ENCODE assay signal across 8 cellular contexts in the genomic region with DNA sequence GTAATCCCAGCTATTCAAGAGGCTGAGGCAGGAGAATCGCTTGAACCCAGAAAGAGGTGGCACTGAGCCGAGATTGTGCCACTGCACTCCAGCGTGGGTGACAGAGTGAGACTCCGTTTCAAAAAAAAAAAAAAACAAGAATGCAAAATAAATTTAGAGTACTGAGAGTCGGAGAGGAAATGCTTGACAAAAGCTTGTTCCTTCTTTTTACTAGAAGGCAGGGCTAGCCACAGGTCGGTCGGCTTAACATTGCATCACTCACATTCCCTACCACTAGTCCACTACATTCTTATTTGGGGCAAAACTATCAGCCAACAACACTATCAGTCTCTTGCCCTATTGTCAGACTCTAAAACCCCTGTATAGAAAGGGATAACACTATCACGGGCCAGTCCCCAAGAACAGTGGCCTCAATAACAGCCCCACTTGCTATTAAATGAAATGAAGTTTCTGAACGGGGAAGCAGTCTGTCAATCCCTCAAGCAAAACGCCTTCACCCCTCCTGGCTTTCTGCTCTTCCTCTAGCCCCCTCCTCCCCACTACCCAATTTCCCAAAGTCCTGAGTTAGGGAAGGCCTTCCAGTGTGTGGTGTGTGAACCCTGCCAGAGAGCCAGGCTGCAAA. TPM values are rescaled to one million over a fixed set of nuclear protein-coding genes. Genes with fewer than 3 reads are reported as not detected.
DNase-seq lines count a peak whose midpoint lies in the region; ATAC-seq, FAIRE-seq and TF ChIP-seq lines count a peak whose summit lies in the region.

No MANE protein-coding gene starts in this region.

- peaks cover 4% of the 10 kb centered on the region; the same call in 1 of the 2 replicates for H3K4me1 ChIP-seq in IMR-90 (ENCODE audit: control insufficient read depth, insufficient read depth, low read length)
- H3K4me1 ChIP-seq in iPS-18a (ENCODE audit: control insufficient read depth, low read depth, low read length), result peaks cover 17% of the 10 kb centered on the region

- peaks cover 12% of the 10 kb centered on the region; the same call in 1 of the 2 replicates for H4K20me1 ChIP-seq in IMR-90 (ENCODE audit: insufficient read depth, low read length)

- dilution Hi-C loops in IMR-90 (cut with HindIII; ENCODE audit: low sequenced_read_pairs, unreplicated experiment), result no loop called here

- CTCF ChIA-PET in IMR-90 (lab: Yijun Ruan, JAX), result interaction anchor here (0.6 to 2.0 kb wide), 4 partner anchors 13 to 142 kb away, joined by 4 to 8 read pairs (median 6); no protein-coding TSS in a partner anchor

- H3K9me3 ChIP-seq in IMR-90 (ENCODE audit: control insufficient read depth, insufficient read depth, low read length) (no peaks in the 10 kb centered on the region), iPS-18a (ENCODE audit: control insufficient read depth, low read depth, low read length) (no peaks in the 10 kb centered on the region)

- peak overlapping the region; percentile 87 for H2AFZ ChIP-seq in IMR-90 (replicated peaks; ENCODE audit: low read length, poor library complexity)

- peaks cover 4% of the 10 kb centered on the region for H3K36me3 Mint-ChIP-seq in activated naive CD8-positive, alpha-beta T cell treated with anti-CD3 and anti-CD28 coated beads, Interleukin-2, amount 10 ng/mL, durations not matched to agents 7 days and 5 days
- peaks cover 37% of the 10 kb centered on the region for H3K36me3 Mint-ChIP-seq in stimulated activated effector memory CD8-positive, alpha-beta T cell treated with anti-CD3 and anti-CD28 coated beads, Interleukin-12 subunit alpha, Interleukin-12 subunit beta, amount 100 ng/mL, for 72 hours

- H2AK9ac ChIP-seq in IMR-90 (replicated peaks; ENCODE audit: low read depth, low read length, poor library complexity), result peak overlapping the region; percentile 95

- H2BK5ac ChIP-seq in IMR-90 (ENCODE audit: low read depth, low read length, poor library complexity, severe bottlenecking), result peak overlapping the region; percentile 94

- H3K9me3 Mint-ChIP-seq in activated naive CD8-positive, alpha-beta T cell treated with anti-CD3 and anti-CD28 coated beads, Interleukin-2, amount 10 ng/mL, durations not matched to agents 7 days and 5 days, result no peaks in the 10 kb centered on the region
- H3K9me3 Mint-ChIP-seq in stimulated activated effector memory CD8-positive, alpha-beta T cell treated with anti-CD3 and anti-CD28 coated beads, Interleukin-12 subunit alpha, Interleukin-12 subunit beta, amount 100 ng/mL, for 72 hours, result no peaks in the 10 kb centered on the region

- H2AK5ac ChIP-seq in IMR-90 (ENCODE audit: low read depth, low read length), result peak overlapping the region; percentile 92

- H3K36me3 ChIP-seq in IMR-90 (ENCODE audit: control insufficient read depth, insufficient read depth, low read length) (peaks cover 8% of the 10 kb centered on the region), iPS-18a (ENCODE audit: control insufficient read depth, low read depth, low read length) (peaks cover 7% of the 10 kb centered on the region)

- peaks cover 27 to 51% of the 10 kb centered on the region in 2 experiments for H3K79me1 ChIP-seq in IMR-90 (ENCODE audit: low read depth in 1 of 2, low read length in 2 of 2)

- ATAC-seq in IMR-90 (ENCODE audit: low read depth), result no peak
- ATAC-seq in activated naive CD8-positive, alpha-beta T cell treated with anti-CD3 and anti-CD28 coated beads, Interleukin-2, amount 10 ng/mL, durations not matched to agents 7 days and 5 days (ENCODE audit: low read depth), result no peak
- ATAC-seq in stimulated activated effector memory CD8-positive, alpha-beta T cell treated with anti-CD3 and anti-CD28 coated beads, Interleukin-12 subunit alpha, Interleukin-12 subunit beta, amount 100 ng/mL, for 72 hours, result no peak

- FAIRE-seq in RCC 7860 (lab: Jason Lieb, UNC), result no peak

- H3K27ac ChIP-seq in IMR-90 (ENCODE audit: insufficient read depth, low read length), result peak overlapping the region; percentile 95
- H3K27ac ChIP-seq in iPS-18a (ENCODE audit: low read length), result peak overlapping the region; percentile 89

- peak overlapping the region; percentile 96 for H4K91ac ChIP-seq in IMR-90 (ENCODE audit: insufficient read depth, low read depth, low read length)

- H3K4me1 Mint-ChIP-seq in activated naive CD8-positive, alpha-beta T cell treated with anti-CD3 and anti-CD28 coated beads, Interleukin-2, amount 10 ng/mL, durations not matched to agents 7 days and 5 days, result peaks cover 33% of the 10 kb centered on the region
- H3K4me1 Mint-ChIP-seq in stimulated activated effector memory CD8-positive, alpha-beta T cell treated with anti-CD3 and anti-CD28 coated beads, Interleukin-12 subunit alpha, Interleukin-12 subunit beta, amount 100 ng/mL, for 72 hours, result peaks cover 46% of the 10 kb centered on the region

- H3K4ac ChIP-seq in IMR-90 (ENCODE audit: low read depth, low read length), result peak overlapping the region; percentile 98

- POLR2A ChIA-PET in IMR-90 (lab: Charles Lee; ENCODE audit: unreplicated experiment), result interaction anchor here (0.6 to 1.7 kb wide), 4 partner anchors 13 to 1939 kb away, joined by 4 to 8 read pairs (median 4); a partner anchor contains a TSS
- POLR2A ChIA-PET in activated naive CD8-positive, alpha-beta T cell treated with anti-CD3 and anti-CD28 coated beads, Interleukin-2, amount 10 ng/mL, durations not matched to agents 7 days and 5 days (lab: Charles Lee), result interaction anchor here (0.5 to 4.0 kb wide), 8 partner anchors 16 to 147 kb away, joined by 3 to 39 read pairs (median 4); a partner anchor contains a TSS

- in situ Hi-C loops in IMR-90 (cut with MboI; ENCODE audit: low sequenced_read_pairs), result no loop called here

- H3K4me3 Mint-ChIP-seq in activated naive CD8-positive, alpha-beta T cell treated with anti-CD3 and anti-CD28 coated beads, Interleukin-2, amount 10 ng/mL, durations not matched to agents 7 days and 5 days, result peak overlapping the region; percentile 96
- peak overlapping the region; percentile 100 for H3K4me3 Mint-ChIP-seq in stimulated activated effector memory CD8-positive, alpha-beta T cell treated with anti-CD3 and anti-CD28 coated beads, Interleukin-12 subunit alpha, Interleukin-12 subunit beta, amount 100 ng/mL, for 72 hours

- H3K9ac ChIP-seq in IMR-90 (ENCODE audit: low read depth, low read length) (peak overlapping the region; percentile 95), iPS-18a (ENCODE audit: low read length) (peak overlapping the region; percentile 91)

- H3K27me3 ChIP-seq in IMR-90 (ENCODE audit: control insufficient read depth, insufficient read depth, low read length) (no peaks in the 10 kb centered on the region), iPS-18a (ENCODE audit: control insufficient read depth, insufficient read depth, low read length) (no peaks in the 10 kb centered on the region)

- intact Hi-C loops in IMR-90 (cut with micrococcal nuclease), result loop anchor here (2.0 kb wide), 2 partner anchors 14 to 62 kb away; a partner anchor contains a TSS

- peak overlapping the region; percentile 74 to 84; a peak in 3 of 4 replicates for H4K8ac ChIP-seq in IMR-90 (ENCODE audit: low read depth in 2 of 2, low read length in 2 of 2)

- peak overlapping the region; percentile 67; the same call in 2 of the 3 replicates for H2BK15ac ChIP-seq in IMR-90 (ENCODE audit: low read depth, low read length)

- no peaks in the 10 kb centered on the region for H3K27me3 Mint-ChIP-seq in activated naive CD8-positive, alpha-beta T cell treated with anti-CD3 and anti-CD28 coated beads, Interleukin-2, amount 10 ng/mL, durations not matched to agents 7 days and 5 days

- H3K4me3 ChIP-seq in IMR-90 (ENCODE audit: insufficient read depth, low read depth, low read length) (peak overlapping the region; percentile 79), iPS-18a (ENCODE audit: low read length) (peak overlapping the region; percentile 94)

- H3K9me1 ChIP-seq in IMR-90 (ENCODE audit: insufficient read depth, low read length), result peaks cover 16% of the 10 kb centered on the region

- BruUV-seq in IMR-90 (replicated peaks; lab: Mats Ljungman, UMichigan), result no TSS peak

- WGBS in IMR-90 (ENCODE audit: extremely low coverage in 2 of 2, insufficient read length in 1 of 2), 2 experiments, result 28% methylated on average over 4 of the region's 10 CpGs; no CpG with 5 or more reads in 1 of the 2 experiments

- H3K18ac ChIP-seq in IMR-90 (ENCODE audit: low read depth, low read length), result peak overlapping the region; percentile 88

- TF ChIP-seq RAD21 in IMR-90 (IDR thresholded peaks at IDR 0.05; ENCODE audit: low read length), result no peak

- H3K4me2 ChIP-seq in IMR-90 (ENCODE audit: low read depth, low read length), result peak overlapping the region; percentile 93

- TF ChIP-seq CTCF in IMR-90 (conservative IDR thresholded peaks at IDR 0.05; ENCODE audit: low read depth, low read length), result no peak

- H4K5ac ChIP-seq in IMR-90 (ENCODE audit: low read depth, low read length), result peak overlapping the region; percentile 60

- H3K27ac Mint-ChIP-seq in activated naive CD8-positive, alpha-beta T cell treated with anti-CD3 and anti-CD28 coated beads, Interleukin-2, amount 10 ng/mL, durations not matched to agents 7 days and 5 days, result peak overlapping the region; percentile 91
- H3K27ac Mint-ChIP-seq in stimulated activated effector memory CD8-positive, alpha-beta T cell treated with anti-CD3 and anti-CD28 coated beads, Interleukin-12 subunit alpha, Interleukin-12 subunit beta, amount 100 ng/mL, for 72 hours, result peak overlapping the region; percentile 99

- H2BK120ac ChIP-seq in IMR-90 (ENCODE audit: low read depth, low read length), result peak overlapping the region; percentile 81

- H3K23ac ChIP-seq in IMR-90 (ENCODE audit: low read depth, low read length), result peak overlapping the region; percentile 87

- peak overlapping the region; percentile 6 for H2BK20ac ChIP-seq in IMR-90 (ENCODE audit: low read depth, low read length)

- H3K56ac ChIP-seq in IMR-90 (ENCODE audit: extremely low read depth, insufficient read depth, low read length), result peak overlapping the region; percentile 93

- H3K14ac ChIP-seq in IMR-90 (replicated peaks; ENCODE audit: low read depth, low read length), result peak overlapping the region; percentile 98

- DNase-seq in Ammon's horn (ENCODE audit: low spot score), result peak; percentile 48
- peak; percentile 47 for DNase-seq in IMR-90
- DNase-seq in activated naive CD8-positive, alpha-beta T cell treated with anti-CD3 and anti-CD28 coated beads, Interleukin-2, amount 10 ng/mL, durations not matched to agents 7 days and 5 days, result no peak
- DNase-seq in stimulated activated effector memory CD8-positive, alpha-beta T cell treated with anti-CD3 and anti-CD28 coated beads, Interleukin-12 subunit alpha, Interleukin-12 subunit beta, amount 100 ng/mL, for 72 hours (ENCODE audit: low spot score in 2 of 2), result no peak
- DNase-seq in NCI-H748 (lab: John Stamatoyannopoulos, UW; ENCODE audit: unreplicated experiment), result no peak
- DNase-seq in RCC 7860 (ENCODE audit: low spot score), result no peak
- DNase-seq in NCI-H2227 treated with DMSO at 0.1 percent for 48 hours (lab: John Stamatoyannopoulos, UW), result no peak

- TF ChIP-seq POLR2A in IMR-90 (IDR thresholded peaks at IDR 0.05; ENCODE audit: low read depth, low read length), result no peak

RNA-seq across cellular contexts. Expression of a gene that starts 1.0 kb away (rescaled TPM):
- 191 and 272 TPM in 2 replicates for total RNA-seq in IMR-90 (2012; rRNA removed)
- 112 and 125 TPM in 2 replicates for polyA plus RNA-seq in IMR-90 (2012; rRNA removed)
- 83.1 and 122 TPM in 2 replicates for polyA plus RNA-seq in IMR-90 (2012; cell fraction: cytosol; rRNA removed)
- 45.0 and 90.2 TPM in 2 replicates for polyA plus RNA-seq in IMR-90 (2012; cell fraction: nucleus; rRNA removed; ENCODE audit: low replicate concordance)
- 10 to 100 TPM; 36.1 to 38.1 TPM for total RNA-seq in activated naive CD8-positive, alpha-beta T cell treated with anti-CD3 and anti-CD28 coated beads, Interleukin-2, amount 10 ng/mL, durations not matched to agents 7 days and 5 days

RNA-seq across cellular contexts. Expression of a gene that starts 3.4 kb away (rescaled TPM):
- total RNA-seq in IMR-90 (2012; rRNA removed), result 29.2 and 31.4 TPM in 2 replicates
- 37.4 and 42.5 TPM in 2 replicates for polyA plus RNA-seq in IMR-90 (2012; rRNA removed)
- polyA plus RNA-seq in IMR-90 (2012; cell fraction: cytosol; rRNA removed), result 32.7 and 41.6 TPM in 2 replicates
- 6.7 and 10.2 TPM in 2 replicates for polyA plus RNA-seq in IMR-90 (2012; cell fraction: nucleus; rRNA removed; ENCODE audit: low replicate concordance)
- 10 to 100 TPM; 43.4 to 47.1 TPM for total RNA-seq in activated naive CD8-positive, alpha-beta T cell treated with anti-CD3 and anti-CD28 coated beads, Interleukin-2, amount 10 ng/mL, durations not matched to agents 7 days and 5 days

RNA-seq across cellular contexts. Expression of a gene that starts 9.1 kb away (rescaled TPM):
- total RNA-seq in IMR-90 (2012; rRNA removed), result not detected in 2 replicates
- not detected in 2 replicates for polyA plus RNA-seq in IMR-90 (2012; rRNA removed)
- polyA plus RNA-seq in IMR-90 (2012; cell fraction: cytosol; rRNA removed), result 0.02 TPM in 1 of 2 replicates, not detected in the other
- polyA plus RNA-seq in IMR-90 (2012; cell fraction: nucleus; rRNA removed; ENCODE audit: low replicate concordance), result 0.77 and 0.96 TPM in 2 replicates
- total RNA-seq in activated naive CD8-positive, alpha-beta T cell treated with anti-CD3 and anti-CD28 coated beads, Interleukin-2, amount 10 ng/mL, durations not matched to agents 7 days and 5 days, result 1 to 10 TPM in 1 of 2 experiments, not detected in 1; 1.4 TPM

RNA-seq across cellular contexts. Expression of a gene that starts 31.4 kb away (rescaled TPM):
- 41.4 and 42.3 TPM in 2 replicates for total RNA-seq in IMR-90 (2012; rRNA removed)
- polyA plus RNA-seq in IMR-90 (2012; rRNA removed), result 43.8 and 44.3 TPM in 2 replicates
- 13.3 and 20.0 TPM in 2 replicates for polyA plus RNA-seq in IMR-90 (2012; cell fraction: cytosol; rRNA removed)
- polyA plus RNA-seq in IMR-90 (2012; cell fraction: nucleus; rRNA removed; ENCODE audit: low replicate concordance), result 107 and 224 TPM in 2 replicates
- total RNA-seq in activated naive CD8-positive, alpha-beta T cell treated with anti-CD3 and anti-CD28 coated beads, Interleukin-2, amount 10 ng/mL, durations not matched to agents 7 days and 5 days, result 100 to 1,000 TPM; 162 to 174 TPM

RNA-seq across cellular contexts. Expression of a gene that starts 37.5 kb away (rescaled TPM):
- total RNA-seq in IMR-90 (2012; rRNA removed), result 15.4 and 16.1 TPM in 2 replicates
- 35.9 and 36.2 TPM in 2 replicates for polyA plus RNA-seq in IMR-90 (2012; rRNA removed)
- 21.3 and 23.2 TPM in 2 replicates for polyA plus RNA-seq in IMR-90 (2012; cell fraction: cytosol; rRNA removed)
- polyA plus RNA-seq in IMR-90 (2012; cell fraction: nucleus; rRNA removed; ENCODE audit: low replicate concordance), result 93.6 and 111 TPM in 2 replicates
- 10 to 100 TPM; 45.3 to 49.4 TPM for total RNA-seq in activated naive CD8-positive, alpha-beta T cell treated with anti-CD3 and anti-CD28 coated beads, Interleukin-2, amount 10 ng/mL, durations not matched to agents 7 days and 5 days

Comparison
In these comparisons a context has a peak if more than half of its experiments do, and no peak if none do; other contexts are left out.
1. DNase-seq: peak in Ammon's horn (single experiment) and IMR-90 (single experiment); none in activated naive CD8-positive, alpha-beta T cell treated with anti-CD3 and anti-CD28 coated beads, Interleukin-2, amount 10 ng/mL, durations not matched to agents 7 days and 5 days (single experiment), stimulated activated effector memory CD8-positive, alpha-beta T cell treated with anti-CD3 and anti-CD28 coated beads, Interleukin-12 subunit alpha, Interleukin-12 subunit beta, amount 100 ng/mL, for 72 hours (0 of 2), NCI-H748 (single experiment), RCC 7860 (single experiment) and NCI-H2227 treated with DMSO at 0.1 percent for 48 hours (single experiment).